2 cellular contexts compared by ENCODE assay signal in the genomic region with DNA sequence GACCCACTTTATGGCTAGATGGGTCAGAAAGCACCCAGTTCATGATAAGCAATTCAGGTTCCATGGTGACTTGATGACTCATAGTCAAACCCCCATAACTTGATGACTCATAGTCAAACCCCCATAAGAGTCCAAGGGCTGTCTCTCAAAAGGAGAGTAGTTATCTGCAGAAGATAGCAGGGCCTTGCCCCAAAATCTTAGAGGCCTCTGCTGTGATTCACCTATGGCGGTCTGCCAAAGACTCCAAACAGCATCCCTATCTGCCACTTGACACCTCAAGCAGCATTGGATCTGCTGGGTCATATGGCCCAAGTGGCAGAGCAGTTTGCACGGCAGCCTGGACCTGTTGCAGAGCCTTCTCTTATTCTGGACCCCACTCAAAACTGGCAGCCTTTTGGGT.
TF ChIP-seq lines count a peak whose summit lies in the region.

No MANE protein-coding gene starts in this region.

TF ChIP-seq in HepG2, 621 proteins besides CTCF, POLR2A, EP300 and RAD21:
- TF ChIP-seq CREB1 (IDR thresholded peaks at IDR 0.05) = peak; percentile 82
- no peak for TF ChIP-seq CREB1 (CRISPR knock-in tag; IDR thresholded peaks at IDR 0.05)
- TF ChIP-seq FOXM1 (CRISPR knock-in tag; IDR thresholded peaks at IDR 0.05) = no peak
- no peak for TF ChIP-seq PITX1 (CRISPR knock-in tag; IDR thresholded peaks at IDR 0.05)

TF ChIP-seq in GM12878, 131 proteins besides CTCF, POLR2A, EP300 and RAD21:
- TF ChIP-seq, protein P1, sequence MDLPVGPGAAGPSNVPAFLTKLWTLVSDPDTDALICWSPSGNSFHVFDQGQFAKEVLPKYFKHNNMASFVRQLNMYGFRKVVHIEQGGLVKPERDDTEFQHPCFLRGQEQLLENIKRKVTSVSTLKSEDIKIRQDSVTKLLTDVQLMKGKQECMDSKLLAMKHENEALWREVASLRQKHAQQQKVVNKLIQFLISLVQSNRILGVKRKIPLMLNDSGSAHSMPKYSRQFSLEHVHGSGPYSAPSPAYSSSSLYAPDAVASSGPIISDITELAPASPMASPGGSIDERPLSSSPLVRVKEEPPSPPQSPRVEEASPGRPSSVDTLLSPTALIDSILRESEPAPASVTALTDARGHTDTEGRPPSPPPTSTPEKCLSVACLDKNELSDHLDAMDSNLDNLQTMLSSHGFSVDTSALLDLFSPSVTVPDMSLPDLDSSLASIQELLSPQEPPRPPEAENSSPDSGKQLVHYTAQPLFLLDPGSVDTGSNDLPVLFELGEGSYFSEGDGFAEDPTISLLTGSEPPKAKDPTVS (IDR thresholded peaks at IDR 0.05; ENCODE audit: low read depth, low read length) = no peak
- TF ChIP-seq ETV6 (conservative IDR thresholded peaks at IDR 0.05 in 1 of 2, IDR thresholded peaks at IDR 0.05 in 1 of 2; ENCODE audit: borderline replicate concordance in 1 of 2, low read depth in 1 of 2) (no peak), BRCA1 (IDR thresholded peaks at IDR 0.05; ENCODE audit: low read depth, low read length) (no peak), PML (IDR thresholded peaks at IDR 0.05; ENCODE audit: low read length) (no peak)
- TF ChIP-seq, protein P2, sequence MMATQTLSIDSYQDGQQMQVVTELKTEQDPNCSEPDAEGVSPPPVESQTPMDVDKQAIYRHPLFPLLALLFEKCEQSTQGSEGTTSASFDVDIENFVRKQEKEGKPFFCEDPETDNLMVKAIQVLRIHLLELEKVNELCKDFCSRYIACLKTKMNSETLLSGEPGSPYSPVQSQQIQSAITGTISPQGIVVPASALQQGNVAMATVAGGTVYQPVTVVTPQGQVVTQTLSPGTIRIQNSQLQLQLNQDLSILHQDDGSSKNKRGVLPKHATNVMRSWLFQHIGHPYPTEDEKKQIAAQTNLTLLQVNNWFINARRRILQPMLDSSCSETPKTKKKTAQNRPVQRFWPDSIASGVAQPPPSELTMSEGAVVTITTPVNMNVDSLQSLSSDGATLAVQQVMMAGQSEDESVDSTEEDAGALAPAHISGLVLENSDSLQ (IDR thresholded peaks at IDR 0.05) = 0 out of 2 replicates have a peak, but pooled peaks have one; percentile 18
